In genomic region chr16:5428932-5429331, GRCh38 we compare ENCODE assay signal across 1 cellular context.
TF ChIP-seq lines count a peak whose summit lies in the region.

No MANE protein-coding gene starts in this region.

TF ChIP-seq in HepG2, 621 proteins besides CTCF, POLR2A, EP300 and RAD21 (continued from another document):
- TF ChIP-seq, protein P1, sequence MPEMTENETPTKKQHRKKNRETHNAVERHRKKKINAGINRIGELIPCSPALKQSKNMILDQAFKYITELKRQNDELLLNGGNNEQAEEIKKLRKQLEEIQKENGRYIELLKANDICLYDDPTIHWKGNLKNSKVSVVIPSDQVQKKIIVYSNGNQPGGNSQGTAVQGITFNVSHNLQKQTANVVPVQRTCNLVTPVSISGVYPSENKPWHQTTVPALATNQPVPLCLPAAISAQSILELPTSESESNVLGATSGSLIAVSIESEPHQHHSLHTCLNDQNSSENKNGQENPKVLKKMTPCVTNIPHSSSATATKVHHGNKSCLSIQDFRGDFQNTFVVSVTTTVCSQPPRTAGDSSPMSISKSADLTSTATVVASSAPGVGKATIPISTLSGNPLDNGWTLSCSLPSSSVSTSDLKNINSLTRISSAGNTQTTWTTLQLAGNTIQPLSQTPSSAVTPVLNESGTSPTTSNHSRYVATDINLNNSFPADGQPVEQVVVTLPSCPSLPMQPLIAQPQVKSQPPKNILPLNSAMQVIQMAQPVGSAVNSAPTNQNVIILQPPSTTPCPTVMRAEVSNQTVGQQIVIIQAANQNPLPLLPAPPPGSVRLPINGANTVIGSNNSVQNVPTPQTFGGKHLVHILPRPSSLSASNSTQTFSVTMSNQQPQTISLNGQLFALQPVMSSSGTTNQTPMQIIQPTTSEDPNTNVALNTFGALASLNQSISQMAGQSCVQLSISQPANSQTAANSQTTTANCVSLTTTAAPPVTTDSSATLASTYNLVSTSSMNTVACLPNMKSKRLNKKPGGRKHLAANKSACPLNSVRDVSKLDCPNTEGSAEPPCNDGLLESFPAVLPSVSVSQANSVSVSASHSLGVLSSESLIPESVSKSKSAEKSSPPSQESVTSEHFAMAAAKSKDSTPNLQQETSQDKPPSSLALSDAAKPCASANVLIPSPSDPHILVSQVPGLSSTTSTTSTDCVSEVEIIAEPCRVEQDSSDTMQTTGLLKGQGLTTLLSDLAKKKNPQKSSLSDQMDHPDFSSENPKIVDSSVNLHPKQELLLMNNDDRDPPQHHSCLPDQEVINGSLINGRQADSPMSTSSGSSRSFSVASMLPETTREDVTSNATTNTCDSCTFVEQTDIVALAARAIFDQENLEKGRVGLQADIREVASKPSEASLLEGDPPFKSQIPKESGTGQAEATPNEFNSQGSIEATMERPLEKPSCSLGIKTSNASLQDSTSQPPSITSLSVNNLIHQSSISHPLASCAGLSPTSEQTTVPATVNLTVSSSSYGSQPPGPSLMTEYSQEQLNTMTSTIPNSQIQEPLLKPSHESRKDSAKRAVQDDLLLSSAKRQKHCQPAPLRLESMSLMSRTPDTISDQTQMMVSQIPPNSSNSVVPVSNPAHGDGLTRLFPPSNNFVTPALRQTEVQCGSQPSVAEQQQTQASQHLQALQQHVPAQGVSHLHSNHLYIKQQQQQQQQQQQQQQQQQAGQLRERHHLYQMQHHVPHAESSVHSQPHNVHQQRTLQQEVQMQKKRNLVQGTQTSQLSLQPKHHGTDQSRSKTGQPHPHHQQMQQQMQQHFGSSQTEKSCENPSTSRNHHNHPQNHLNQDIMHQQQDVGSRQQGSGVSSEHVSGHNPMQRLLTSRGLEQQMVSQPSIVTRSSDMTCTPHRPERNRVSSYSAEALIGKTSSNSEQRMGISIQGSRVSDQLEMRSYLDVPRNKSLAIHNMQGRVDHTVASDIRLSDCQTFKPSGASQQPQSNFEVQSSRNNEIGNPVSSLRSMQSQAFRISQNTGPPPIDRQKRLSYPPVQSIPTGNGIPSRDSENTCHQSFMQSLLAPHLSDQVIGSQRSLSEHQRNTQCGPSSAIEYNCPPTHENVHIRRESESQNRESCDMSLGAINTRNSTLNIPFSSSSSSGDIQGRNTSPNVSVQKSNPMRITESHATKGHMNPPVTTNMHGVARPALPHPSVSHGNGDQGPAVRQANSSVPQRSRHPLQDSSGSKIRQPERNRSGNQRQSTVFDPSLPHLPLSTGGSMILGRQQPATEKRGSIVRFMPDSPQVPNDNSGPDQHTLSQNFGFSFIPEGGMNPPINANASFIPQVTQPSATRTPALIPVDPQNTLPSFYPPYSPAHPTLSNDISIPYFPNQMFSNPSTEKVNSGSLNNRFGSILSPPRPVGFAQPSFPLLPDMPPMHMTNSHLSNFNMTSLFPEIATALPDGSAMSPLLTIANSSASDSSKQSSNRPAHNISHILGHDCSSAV (CRISPR knock-in tag; IDR thresholded peaks at IDR 0.05; ENCODE audit: borderline replicate concordance), result no peak
- TF ChIP-seq XRCC5 (optimal IDR thresholded peaks at IDR 0.05; ENCODE audit: low read length) (no peak), NFIB (CRISPR knock-in tag; IDR thresholded peaks at IDR 0.05; ENCODE audit: borderline replicate concordance) (no peak), ZBTB25 (CRISPR knock-in tag; IDR thresholded peaks at IDR 0.05) (no peak), BRF2 (CRISPR knock-in tag; IDR thresholded peaks at IDR 0.05) (no peak), ZNF839 (CRISPR knock-in tag; IDR thresholded peaks at IDR 0.05; ENCODE audit: borderline replicate concordance) (no peak), STAG1 (CRISPR knock-in tag; IDR thresholded peaks at IDR 0.05) (peak; percentile 41), ARNT2 (CRISPR knock-in tag; IDR thresholded peaks at IDR 0.05; ENCODE audit: low read depth) (no peak), TGIF2 (CRISPR knock-in tag; IDR thresholded peaks at IDR 0.05) (no peak), MTA3 (CRISPR knock-in tag; IDR thresholded peaks at IDR 0.05) (no peak), ZNF512B (CRISPR knock-in tag; IDR thresholded peaks at IDR 0.05; ENCODE audit: borderline replicate concordance) (no peak), ZNF260 (CRISPR knock-in tag; IDR thresholded peaks at IDR 0.05; ENCODE audit: borderline replicate concordance, low read depth) (no peak), ZGPAT (CRISPR knock-in tag; IDR thresholded peaks at IDR 0.05) (no peak), SMC3 (IDR thresholded peaks at IDR 0.05; ENCODE audit: low read length) (peak; percentile 46; the same call in 1 of the 2 replicates)
- TF ChIP-seq, protein P2, sequence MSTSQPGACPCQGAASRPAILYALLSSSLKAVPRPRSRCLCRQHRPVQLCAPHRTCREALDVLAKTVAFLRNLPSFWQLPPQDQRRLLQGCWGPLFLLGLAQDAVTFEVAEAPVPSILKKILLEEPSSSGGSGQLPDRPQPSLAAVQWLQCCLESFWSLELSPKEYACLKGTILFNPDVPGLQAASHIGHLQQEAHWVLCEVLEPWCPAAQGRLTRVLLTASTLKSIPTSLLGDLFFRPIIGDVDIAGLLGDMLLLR (CRISPR knock-in tag; IDR thresholded peaks at IDR 0.05), result no peak
